In the genomic region with DNA sequence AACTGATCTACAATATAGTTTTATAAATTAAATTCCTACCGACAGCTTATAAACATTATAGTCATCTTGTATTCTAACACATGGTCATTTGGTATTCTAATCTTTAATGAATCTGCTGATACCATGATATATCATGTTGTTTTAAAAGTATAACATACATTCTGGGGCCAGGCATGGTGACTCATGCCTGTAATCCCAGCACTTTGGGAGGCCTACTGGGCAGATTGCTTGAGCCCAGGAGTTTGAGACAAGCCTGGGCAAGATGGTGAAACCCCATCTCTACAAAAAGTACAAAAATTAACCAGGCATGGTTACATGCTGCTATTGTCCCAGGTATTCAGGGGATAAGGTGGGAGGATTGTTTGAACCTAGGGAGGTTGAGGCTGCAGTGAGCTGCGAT, we compare ENCODE assay signal across 1 cellular context.
TF ChIP-seq lines count a peak whose summit lies in the region.

No MANE protein-coding gene starts in this region.

TF ChIP-seq in A549, 52 proteins besides CTCF, POLR2A, EP300 and RAD21:
- TF ChIP-seq KDM1A (IDR thresholded peaks at IDR 0.05; ENCODE audit: low read depth) (no peak), NFE2L2 (conservative IDR thresholded peaks at IDR 0.05; ENCODE audit: low read length) (no peak), CHD2 (IDR thresholded peaks at IDR 0.05; ENCODE audit: low read length, partially characterized antibody) (no peak), MAFK (IDR thresholded peaks at IDR 0.05; ENCODE audit: partially characterized antibody) (no peak), HOXB13 (CRISPR knock-in tag; IDR thresholded peaks at IDR 0.05; ENCODE audit: low read depth) (no peak), FOSL2 (IDR thresholded peaks at IDR 0.05) (no peak), FOSL2 (CRISPR knock-in tag; IDR thresholded peaks at IDR 0.05) (peak; percentile 20; the same call in 1 of the 2 replicates)
- TF ChIP-seq, protein P1, sequence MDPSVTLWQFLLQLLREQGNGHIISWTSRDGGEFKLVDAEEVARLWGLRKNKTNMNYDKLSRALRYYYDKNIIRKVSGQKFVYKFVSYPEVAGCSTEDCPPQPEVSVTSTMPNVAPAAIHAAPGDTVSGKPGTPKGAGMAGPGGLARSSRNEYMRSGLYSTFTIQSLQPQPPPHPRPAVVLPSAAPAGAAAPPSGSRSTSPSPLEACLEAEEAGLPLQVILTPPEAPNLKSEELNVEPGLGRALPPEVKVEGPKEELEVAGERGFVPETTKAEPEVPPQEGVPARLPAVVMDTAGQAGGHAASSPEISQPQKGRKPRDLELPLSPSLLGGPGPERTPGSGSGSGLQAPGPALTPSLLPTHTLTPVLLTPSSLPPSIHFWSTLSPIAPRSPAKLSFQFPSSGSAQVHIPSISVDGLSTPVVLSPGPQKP (IDR thresholded peaks at IDR 0.05; ENCODE audit: low read depth, low read length) = no peak
- TF ChIP-seq, protein P2, sequence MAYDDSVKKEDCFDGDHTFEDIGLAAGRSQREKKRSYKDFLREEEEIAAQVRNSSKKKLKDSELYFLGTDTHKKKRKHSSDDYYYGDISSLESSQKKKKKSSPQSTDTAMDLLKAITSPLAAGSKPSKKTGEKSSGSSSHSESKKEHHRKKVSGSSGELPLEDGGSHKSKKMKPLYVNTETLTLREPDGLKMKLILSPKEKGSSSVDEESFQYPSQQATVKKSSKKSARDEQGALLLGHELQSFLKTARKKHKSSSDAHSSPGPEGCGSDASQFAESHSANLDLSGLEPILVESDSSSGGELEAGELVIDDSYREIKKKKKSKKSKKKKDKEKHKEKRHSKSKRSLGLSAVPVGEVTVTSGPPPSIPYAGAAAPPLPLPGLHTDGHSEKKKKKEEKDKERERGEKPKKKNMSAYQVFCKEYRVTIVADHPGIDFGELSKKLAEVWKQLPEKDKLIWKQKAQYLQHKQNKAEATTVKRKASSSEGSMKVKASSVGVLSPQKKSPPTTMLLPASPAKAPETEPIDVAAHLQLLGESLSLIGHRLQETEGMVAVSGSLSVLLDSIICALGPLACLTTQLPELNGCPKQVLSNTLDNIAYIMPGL (CRISPR knock-in tag; IDR thresholded peaks at IDR 0.05; ENCODE audit: borderline replicate concordance) = no peak
TF ChIP-seq in A549: peak in this region for 1.
